In genomic region chr5:121744577-121744976, GRCh38 we compare ENCODE assay signal across 27 cellular contexts.
"Had no signal": no experiment of that assay in that cellular context is flagged by ENCODE, and none has a peak within 500 bp of the region (broad histone marks: within the 10 kb centered on the region; RNA-seq: fewer than 3 reads in every experiment).

No MANE protein-coding gene starts in this region.

- H3K27me3 ChIP-seq: neural progenitor cell, ovary, right lobe of liver, sigmoid colon, thyroid gland, tibial nerve, upper lobe of left lung, vagina had no signal

- H3K4me2 ChIP-seq: neural progenitor cell had no signal

- FAIRE-seq: small intestine, urothelium cell line had no signal

- H3K27ac ChIP-seq: neural progenitor cell, ovary, parathyroid adenoma, psoas muscle, right lobe of liver, sigmoid colon, thoracic aorta, thyroid gland, tibial nerve, upper lobe of left lung, vagina had no signal

- H3K4me1 ChIP-seq: neural progenitor cell, parathyroid adenoma, psoas muscle, right lobe of liver, sigmoid colon, thyroid gland, tibial nerve, upper lobe of left lung, vagina had no signal

- H3K4me3 ChIP-seq: neural progenitor cell, ovary, psoas muscle, right lobe of liver, sigmoid colon, thoracic aorta, thyroid gland, tibial nerve, upper lobe of left lung, vagina had no signal

- ATAC-seq: naive thymus-derived CD4-positive, alpha-beta T cell; natural killer cell; psoas muscle; right cardiac atrium; right lobe of liver; stimulated activated effector memory CD8-positive, alpha-beta T cell treated with anti-CD3 and anti-CD28 coated beads, Interleukin-12 subunit alpha, Interleukin-12 subunit beta, amount 100 ng/mL, for 72 hours; stimulated activated naive B cell treated with anti-CD40 and anti-IgM and Interleukin-4, amounts not matched to agents 10 μg/mL and 1 μg/mL and 100 μg/mL, for 72 hours; stimulated activated naive CD8-positive, alpha-beta T cell treated with anti-CD3 and anti-CD28 coated beads, Interleukin-15, amount 100 ng/mL, for 72 hours; stimulated activated naive CD8-positive, alpha-beta T cell treated with anti-CD3 and anti-CD28 coated beads, Interleukin-15, Interleukin-2, amounts not matched to agents 100 U/mL and 50 U/mL, for 24 hours had no signal

- DNase-seq: naive thymus-derived CD4-positive, alpha-beta T cell; natural killer cell; occipital lobe; ovary; posterior cingulate gyrus; psoas muscle; right cardiac atrium; right lobe of liver; sigmoid colon; small intestine; stimulated activated CD4-positive, alpha-beta T cell treated with anti-CD3 and anti-CD28 coated beads, Interleukin-15, amount 100 ng/mL, for 24 hours; stimulated activated CD4-positive, alpha-beta T cell treated with anti-CD3 and anti-CD28 coated beads, Interleukin-2, amount 100 ng/mL, for 24 hours; stimulated activated CD4-positive, alpha-beta T cell treated with anti-CD3 and anti-CD28 coated beads, Interleukin-2, amount 100 ng/mL, for 48 hours; stimulated activated CD4-positive, alpha-beta T cell treated with anti-CD3 and anti-CD28 coated beads, Interleukin-4, amount 100 ng/mL, for 24 hours; stimulated activated naive B cell treated with anti-CD40 and anti-IgM and Interleukin-4, amounts not matched to agents 10 μg/mL and 1 μg/mL and 100 μg/mL, for 72 hours; stimulated activated naive CD8-positive, alpha-beta T cell treated with anti-CD3 and anti-CD28 coated beads, Interleukin-15, amount 100 ng/mL, for 72 hours; stimulated activated naive CD8-positive, alpha-beta T cell treated with anti-CD3 and anti-CD28 coated beads, Interleukin-15, Interleukin-2, amounts not matched to agents 100 U/mL and 50 U/mL, for 24 hours; substantia nigra; thyroid gland; upper lobe of left lung had no signal

- H3K36me3 ChIP-seq: neural progenitor cell, ovary, right lobe of liver, sigmoid colon, thoracic aorta, thyroid gland, tibial nerve, upper lobe of left lung, vagina had no signal

- H3K9ac ChIP-seq: neural progenitor cell, parathyroid adenoma had no signal

- H3K9me3 ChIP-seq: ovary, psoas muscle, right lobe of liver, sigmoid colon, thoracic aorta, thyroid gland, upper lobe of left lung, vagina had no signal

- H2AFZ ChIP-seq: neural progenitor cell, parathyroid adenoma had no signal

- H3K79me2 ChIP-seq: parathyroid adenoma had no signal
